24 cellular contexts compared by ENCODE assay signal in genomic region chr11:123441161-123441560, GRCh38. TPM values are rescaled to one million over a fixed set of nuclear protein-coding genes. Genes with fewer than 3 reads are reported as not detected.
A peak's percentile ranks its signal among the peaks of the same experiment; 100 is the strongest.
DNase-seq lines count a peak whose midpoint lies in the region; ATAC-seq lines count a peak whose summit lies in the region.
"Had no signal": no experiment of that assay in that cellular context is flagged by ENCODE, and none has a peak within 500 bp of the region (broad histone marks: within the 10 kb centered on the region; RNA-seq: fewer than 3 reads in every experiment).

No MANE protein-coding gene starts in this region.

- H3K27ac Mint-ChIP-seq in activated CD4-positive, alpha-beta T cell treated with anti-CD3 and anti-CD28 coated beads, Interleukin-2, amount 10 ng/mL, durations not matched to agents 24 days and 14 days = peak overlapping the region; percentile 79
- peak overlapping the region; percentile 77 for H3K27ac Mint-ChIP-seq in activated CD8-positive, alpha-beta memory T cell treated with anti-CD3 and anti-CD28 coated beads, Interleukin-2, amount 10 ng/mL, durations not matched to agents 7 days and 5 days
- peak overlapping the region; percentile 76 for H3K27ac Mint-ChIP-seq in activated T-helper 1 cell treated with anti-CD3 and anti-CD28 coated beads, Interleukin-12 subunit alpha, Interleukin-12 subunit beta, Interleukin-2, Interleukin-4 antibody, amounts not matched to agents 30 ng/mL and 10 ng/mL and 1 ng/mL, durations not matched to agents 14 hours and 24 hours and 36 hours
- peak overlapping the region; percentile 71 for H3K27ac Mint-ChIP-seq in activated T-helper 2 cell treated with anti-CD3 and anti-CD28 coated beads, Interferon-gamma antibody, Interleukin-2, Interleukin-4, amounts not matched to agents 10 μg/mL and 5 μg/mL and 100 μg/mL, durations not matched to agents 14 hours and 24 hours and 36 hours
- H3K27ac Mint-ChIP-seq: CD4-positive, alpha-beta T cell had no signal

- peaks cover 5% of the 10 kb centered on the region for H3K9me3 Mint-ChIP-seq in activated CD4-positive, alpha-beta T cell treated with anti-CD3 and anti-CD28 coated beads, Interleukin-2, amount 10 ng/mL, durations not matched to agents 24 days and 14 days
- peaks cover 2% of the 10 kb centered on the region for H3K9me3 Mint-ChIP-seq in activated CD8-positive, alpha-beta memory T cell treated with anti-CD3 and anti-CD28 coated beads, Interleukin-2, amount 10 ng/mL, durations not matched to agents 7 days and 5 days (ENCODE audit: low read depth)
- H3K9me3 Mint-ChIP-seq in activated T-helper 1 cell treated with anti-CD3 and anti-CD28 coated beads, Interleukin-12 subunit alpha, Interleukin-12 subunit beta, Interleukin-2, Interleukin-4 antibody, amounts not matched to agents 30 ng/mL and 10 ng/mL and 1 ng/mL, durations not matched to agents 14 hours and 24 hours and 36 hours = no peaks in the 10 kb centered on the region
- peaks cover 11% of the 10 kb centered on the region for H3K9me3 Mint-ChIP-seq in activated T-helper 2 cell treated with anti-CD3 and anti-CD28 coated beads, Interferon-gamma antibody, Interleukin-2, Interleukin-4, amounts not matched to agents 10 μg/mL and 5 μg/mL and 100 μg/mL, durations not matched to agents 14 hours and 24 hours and 36 hours
- H3K9me3 Mint-ChIP-seq: CD4-positive, alpha-beta T cell; CD8-positive, alpha-beta memory T cell had no signal

- CTCF ChIA-PET in activated CD8-positive, alpha-beta memory T cell treated with anti-CD3 and anti-CD28 coated beads, Interleukin-2, amount 10 ng/mL, durations not matched to agents 7 days and 5 days (lab: Charles Lee) = interaction anchor here (5.8 kb wide), 1 partner anchor 34 kb away, joined by 39 read pairs; no protein-coding TSS in a partner anchor

- intact Hi-C loops in activated CD4-positive, alpha-beta T cell treated with anti-CD3 and anti-CD28 coated beads, Interleukin-2, amount 10 ng/mL, durations not matched to agents 24 days and 14 days (cut with micrococcal nuclease) = no loop called here
- intact Hi-C loops in activated T-helper 1 cell treated with anti-CD3 and anti-CD28 coated beads, Interleukin-12 subunit alpha, Interleukin-12 subunit beta, Interleukin-2, Interleukin-4 antibody, amounts not matched to agents 30 ng/mL and 10 ng/mL and 1 ng/mL, durations not matched to agents 14 hours and 24 hours and 36 hours (cut with micrococcal nuclease) = no loop called here
- intact Hi-C loops in activated T-helper 2 cell treated with anti-CD3 and anti-CD28 coated beads, Interferon-gamma antibody, Interleukin-2, Interleukin-4, amounts not matched to agents 10 μg/mL and 5 μg/mL and 100 μg/mL, durations not matched to agents 14 hours and 24 hours and 36 hours (cut with micrococcal nuclease) = no loop called here

- no peak for ATAC-seq in activated CD8-positive, alpha-beta memory T cell treated with anti-CD3 and anti-CD28 coated beads, Interleukin-2, amount 10 ng/mL, durations not matched to agents 7 days and 5 days
- ATAC-seq: A549, GM12878 had no signal

- peaks cover 74% of the 10 kb centered on the region for H3K36me3 Mint-ChIP-seq in activated CD4-positive, alpha-beta T cell treated with anti-CD3 and anti-CD28 coated beads, Interleukin-2, amount 10 ng/mL, durations not matched to agents 24 days and 14 days (ENCODE audit: low read depth)
- peaks cover 60% of the 10 kb centered on the region for H3K36me3 Mint-ChIP-seq in activated CD8-positive, alpha-beta memory T cell treated with anti-CD3 and anti-CD28 coated beads, Interleukin-2, amount 10 ng/mL, durations not matched to agents 7 days and 5 days
- H3K36me3 Mint-ChIP-seq in activated T-helper 1 cell treated with anti-CD3 and anti-CD28 coated beads, Interleukin-12 subunit alpha, Interleukin-12 subunit beta, Interleukin-2, Interleukin-4 antibody, amounts not matched to agents 30 ng/mL and 10 ng/mL and 1 ng/mL, durations not matched to agents 14 hours and 24 hours and 36 hours (ENCODE audit: low read depth) = peaks cover 64% of the 10 kb centered on the region
- peaks cover 90% of the 10 kb centered on the region for H3K36me3 Mint-ChIP-seq in activated T-helper 2 cell treated with anti-CD3 and anti-CD28 coated beads, Interferon-gamma antibody, Interleukin-2, Interleukin-4, amounts not matched to agents 10 μg/mL and 5 μg/mL and 100 μg/mL, durations not matched to agents 14 hours and 24 hours and 36 hours (ENCODE audit: low read depth)

- H3K27me3 Mint-ChIP-seq in activated CD4-positive, alpha-beta T cell treated with anti-CD3 and anti-CD28 coated beads, Interleukin-2, amount 10 ng/mL, durations not matched to agents 24 days and 14 days = no peaks in the 10 kb centered on the region
- H3K27me3 Mint-ChIP-seq in activated CD8-positive, alpha-beta memory T cell treated with anti-CD3 and anti-CD28 coated beads, Interleukin-2, amount 10 ng/mL, durations not matched to agents 7 days and 5 days = no peaks in the 10 kb centered on the region
- H3K27me3 Mint-ChIP-seq in activated T-helper 1 cell treated with anti-CD3 and anti-CD28 coated beads, Interleukin-12 subunit alpha, Interleukin-12 subunit beta, Interleukin-2, Interleukin-4 antibody, amounts not matched to agents 30 ng/mL and 10 ng/mL and 1 ng/mL, durations not matched to agents 14 hours and 24 hours and 36 hours (ENCODE audit: insufficient read depth) = no peaks in the 10 kb centered on the region
- no peaks in the 10 kb centered on the region for H3K27me3 Mint-ChIP-seq in activated T-helper 2 cell treated with anti-CD3 and anti-CD28 coated beads, Interferon-gamma antibody, Interleukin-2, Interleukin-4, amounts not matched to agents 10 μg/mL and 5 μg/mL and 100 μg/mL, durations not matched to agents 14 hours and 24 hours and 36 hours (ENCODE audit: low read depth)
- H3K27me3 Mint-ChIP-seq: CD4-positive, alpha-beta T cell; CD8-positive, alpha-beta memory T cell had no signal

- peaks cover 70% of the 10 kb centered on the region for H3K4me1 Mint-ChIP-seq in activated CD4-positive, alpha-beta T cell treated with anti-CD3 and anti-CD28 coated beads, Interleukin-2, amount 10 ng/mL, durations not matched to agents 24 days and 14 days
- H3K4me1 Mint-ChIP-seq in activated CD8-positive, alpha-beta memory T cell treated with anti-CD3 and anti-CD28 coated beads, Interleukin-2, amount 10 ng/mL, durations not matched to agents 7 days and 5 days = peaks cover 89% of the 10 kb centered on the region
- H3K4me1 Mint-ChIP-seq in activated T-helper 1 cell treated with anti-CD3 and anti-CD28 coated beads, Interleukin-12 subunit alpha, Interleukin-12 subunit beta, Interleukin-2, Interleukin-4 antibody, amounts not matched to agents 30 ng/mL and 10 ng/mL and 1 ng/mL, durations not matched to agents 14 hours and 24 hours and 36 hours (ENCODE audit: low read depth) = peaks cover 88% of the 10 kb centered on the region
- H3K4me1 Mint-ChIP-seq in activated T-helper 2 cell treated with anti-CD3 and anti-CD28 coated beads, Interferon-gamma antibody, Interleukin-2, Interleukin-4, amounts not matched to agents 10 μg/mL and 5 μg/mL and 100 μg/mL, durations not matched to agents 14 hours and 24 hours and 36 hours (ENCODE audit: low read depth) = peaks cover 80% of the 10 kb centered on the region

- no peak for DNase-seq in activated CD4-positive, alpha-beta T cell treated with anti-CD3 and anti-CD28 coated beads, Interleukin-2, amount 10 ng/mL, durations not matched to agents 24 days and 14 days
- no peak for DNase-seq in activated CD4-positive, alpha-beta T cell treated with anti-CD3 and anti-CD28 coated beads for 1 hour
- no peak for DNase-seq in activated CD8-positive, alpha-beta memory T cell treated with anti-CD3 and anti-CD28 coated beads, Interleukin-2, amount 10 ng/mL, durations not matched to agents 7 days and 5 days
- no peak for DNase-seq in activated CD8-positive, alpha-beta memory T cell treated with anti-CD3 and anti-CD28 coated beads, Interleukin-2, amount 50 U/mL, for 4 hours
- DNase-seq in activated T-helper 1 cell treated with anti-CD3 and anti-CD28 coated beads, Interleukin-12 subunit alpha, Interleukin-12 subunit beta, Interleukin-2, Interleukin-4 antibody, amounts not matched to agents 30 ng/mL and 10 ng/mL and 1 ng/mL, durations not matched to agents 14 hours and 24 hours and 36 hours (ENCODE audit: low spot score) = no peak
- DNase-seq in activated T-helper 2 cell treated with anti-CD3 and anti-CD28 coated beads, Interferon-gamma antibody, Interleukin-2, Interleukin-4, amounts not matched to agents 10 μg/mL and 5 μg/mL and 100 μg/mL, durations not matched to agents 14 hours and 24 hours and 36 hours (ENCODE audit: low spot score) = no peak
- DNase-seq in middle frontal gyrus (ENCODE audit: extremely low spot score, low spot score) (no peak), cerebellar cortex (ENCODE audit: low spot score) (no peak)
- DNase-seq: 8988T; ACHN; AML-193; BE2C; CD4-positive, alpha-beta T cell; CD8-positive, alpha-beta memory T cell; DMS 273 treated with DMSO at 0.1 percent for 48 hours; DMS79; EL; GDM1; GM23248; H7; HCEC 1CT had no signal

- peak overlapping the region; percentile 19 for H3K4me3 Mint-ChIP-seq in activated CD4-positive, alpha-beta T cell treated with anti-CD3 and anti-CD28 coated beads, Interleukin-2, amount 10 ng/mL, durations not matched to agents 24 days and 14 days
- no peak overlapping the region for H3K4me3 Mint-ChIP-seq in activated CD8-positive, alpha-beta memory T cell treated with anti-CD3 and anti-CD28 coated beads, Interleukin-2, amount 10 ng/mL, durations not matched to agents 7 days and 5 days
- peak overlapping the region; percentile 10 for H3K4me3 Mint-ChIP-seq in activated T-helper 1 cell treated with anti-CD3 and anti-CD28 coated beads, Interleukin-12 subunit alpha, Interleukin-12 subunit beta, Interleukin-2, Interleukin-4 antibody, amounts not matched to agents 30 ng/mL and 10 ng/mL and 1 ng/mL, durations not matched to agents 14 hours and 24 hours and 36 hours
- H3K4me3 Mint-ChIP-seq in activated T-helper 2 cell treated with anti-CD3 and anti-CD28 coated beads, Interferon-gamma antibody, Interleukin-2, Interleukin-4, amounts not matched to agents 10 μg/mL and 5 μg/mL and 100 μg/mL, durations not matched to agents 14 hours and 24 hours and 36 hours (ENCODE audit: low read depth) = no peak overlapping the region
- H3K4me3 Mint-ChIP-seq: CD14-positive monocyte; CD4-positive, alpha-beta T cell; CD8-positive, alpha-beta memory T cell had no signal

RNA-seq across cellular contexts. Expression of gene GRAMD1B, which starts 11.1 kb away (rescaled TPM):
- 117 TPM in 2 replicates for total RNA-seq in activated CD4-positive, alpha-beta T cell treated with anti-CD3 and anti-CD28 coated beads, Interleukin-2, amount 10 ng/mL, durations not matched to agents 24 days and 14 days
- 10 to 100 TPM; 75.6 to 89.9 TPM for total RNA-seq in activated CD8-positive, alpha-beta memory T cell treated with anti-CD3 and anti-CD28 coated beads, Interleukin-2, amount 10 ng/mL, durations not matched to agents 7 days and 5 days
- total RNA-seq in activated T-helper 1 cell treated with anti-CD3 and anti-CD28 coated beads, Interleukin-12 subunit alpha, Interleukin-12 subunit beta, Interleukin-2, Interleukin-4 antibody, amounts not matched to agents 30 ng/mL and 10 ng/mL and 1 ng/mL, durations not matched to agents 14 hours and 24 hours and 36 hours = 154 and 155 TPM in 2 replicates
- total RNA-seq in activated T-helper 2 cell treated with anti-CD3 and anti-CD28 coated beads, Interferon-gamma antibody, Interleukin-2, Interleukin-4, amounts not matched to agents 10 μg/mL and 5 μg/mL and 100 μg/mL, durations not matched to agents 14 hours and 24 hours and 36 hours = 159 and 166 TPM in 2 replicates

Comparison
In these comparisons a context has a peak if more than half of its experiments do, and no peak if none do; other contexts are left out.
1. H3K4me3 Mint-ChIP-seq: peak in activated CD4-positive, alpha-beta T cell treated with anti-CD3 and anti-CD28 coated beads, Interleukin-2, amount 10 ng/mL, durations not matched to agents 24 days and 14 days (single experiment) and activated T-helper 1 cell treated with anti-CD3 and anti-CD28 coated beads, Interleukin-12 subunit alpha, Interleukin-12 subunit beta, Interleukin-2, Interleukin-4 antibody, amounts not matched to agents 30 ng/mL and 10 ng/mL and 1 ng/mL, durations not matched to agents 14 hours and 24 hours and 36 hours (single experiment); none in activated CD8-positive, alpha-beta memory T cell treated with anti-CD3 and anti-CD28 coated beads, Interleukin-2, amount 10 ng/mL, durations not matched to agents 7 days and 5 days (single experiment) and activated T-helper 2 cell treated with anti-CD3 and anti-CD28 coated beads, Interferon-gamma antibody, Interleukin-2, Interleukin-4, amounts not matched to agents 10 μg/mL and 5 μg/mL and 100 μg/mL, durations not matched to agents 14 hours and 24 hours and 36 hours (single experiment).
2. Peak in every context shown above with its lines, with median percentiles within 50 percentile points of each other: H3K27ac Mint-ChIP-seq.